ENCODE assay signal across 1 cellular context in the genomic region with DNA sequence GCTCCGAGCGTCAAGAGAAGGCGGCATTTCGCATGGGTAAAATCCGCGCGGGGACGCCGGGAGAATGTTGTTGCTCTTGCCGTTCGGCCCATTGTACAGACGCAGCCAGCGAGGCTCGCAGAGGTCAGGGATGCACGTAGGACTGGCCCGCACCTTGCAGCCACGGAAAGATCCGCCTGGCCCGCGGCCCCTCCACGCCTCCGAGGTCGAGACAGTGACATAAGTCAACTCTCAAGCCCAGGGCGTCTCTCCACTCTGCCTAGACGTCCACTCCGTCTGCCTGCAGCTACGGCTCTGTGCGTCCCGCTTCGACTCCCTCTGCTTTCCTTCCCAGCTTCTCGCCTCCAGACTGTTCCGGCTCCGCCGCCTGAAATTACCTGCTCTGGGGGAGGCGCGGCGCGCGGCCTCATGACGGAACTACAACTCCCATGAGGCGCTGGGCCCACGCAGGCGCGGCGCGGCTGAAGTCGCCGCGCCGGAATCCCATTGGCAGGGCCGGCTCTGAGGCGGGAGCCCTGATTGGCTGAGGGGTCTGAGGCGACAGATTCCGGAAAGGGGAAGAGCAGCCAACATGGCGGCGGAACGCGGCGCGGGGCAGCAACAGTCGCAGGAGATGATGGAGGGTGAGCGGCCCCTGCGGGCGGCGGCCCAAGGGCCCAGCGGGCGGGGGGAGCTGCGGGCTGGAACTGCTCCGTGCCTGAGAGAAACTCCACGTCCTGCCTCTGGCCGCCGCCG.
TF ChIP-seq lines count a peak whose summit lies in the region.

Gene PPP1R7 (plus strand): TSS at position 543 of the 735 bp plus-strand sequence. CDS start 29 bp downstream, at position 572.

TF ChIP-seq in WTC11, 78 proteins besides CTCF, POLR2A, EP300 and RAD21 (continued from another document):
- TF ChIP-seq HMGA2 (CRISPR knock-in tag; IDR thresholded peaks at IDR 0.05) (peak; percentile 21; the same call in 1 of the 2 replicates), TEAD1 (CRISPR knock-in tag; IDR thresholded peaks at IDR 0.05) (no peak), GABPB1 (CRISPR knock-in tag; IDR thresholded peaks at IDR 0.05) (no peak), SP1 (CRISPR knock-in tag; conservative IDR thresholded peaks at IDR 0.05) (peak; percentile 55; the same call in 1 of the 2 replicates), AR (CRISPR knock-in tag; IDR thresholded peaks at IDR 0.05) (no peak), GTF2I (CRISPR knock-in tag; conservative IDR thresholded peaks at IDR 0.05) (peak; percentile 99), ZNF232 (CRISPR knock-in tag; IDR thresholded peaks at IDR 0.05) (no peak)
- TF ChIP-seq, protein P1, sequence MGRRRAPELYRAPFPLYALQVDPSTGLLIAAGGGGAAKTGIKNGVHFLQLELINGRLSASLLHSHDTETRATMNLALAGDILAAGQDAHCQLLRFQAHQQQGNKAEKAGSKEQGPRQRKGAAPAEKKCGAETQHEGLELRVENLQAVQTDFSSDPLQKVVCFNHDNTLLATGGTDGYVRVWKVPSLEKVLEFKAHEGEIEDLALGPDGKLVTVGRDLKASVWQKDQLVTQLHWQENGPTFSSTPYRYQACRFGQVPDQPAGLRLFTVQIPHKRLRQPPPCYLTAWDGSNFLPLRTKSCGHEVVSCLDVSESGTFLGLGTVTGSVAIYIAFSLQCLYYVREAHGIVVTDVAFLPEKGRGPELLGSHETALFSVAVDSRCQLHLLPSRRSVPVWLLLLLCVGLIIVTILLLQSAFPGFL (CRISPR knock-in tag; IDR thresholded peaks at IDR 0.05; ENCODE audit: borderline replicate concordance): no peak
